ENCODE assay signal across 9 cellular contexts in genomic region chr10:124705021-124705740, GRCh38. TPM values are rescaled to one million over a fixed set of nuclear protein-coding genes. Genes with fewer than 3 reads are reported as not detected.
DNase-seq lines count a peak whose midpoint lies in the region; ATAC-seq and TF ChIP-seq lines count a peak whose summit lies in the region.
"Had no signal": no experiment of that assay in that cellular context is flagged by ENCODE, and none has a peak within 500 bp of the region (broad histone marks: within the 10 kb centered on the region; RNA-seq: fewer than 3 reads in every experiment).

No MANE protein-coding gene starts in this region.

- H3K4me3 ChIP-seq in Loucy (ENCODE audit: low read length, poor library complexity, severe bottlenecking) = no peak overlapping the region
- no peak overlapping the region for H3K4me3 ChIP-seq in colonic mucosa
- no peak overlapping the region for H3K4me3 ChIP-seq in parathyroid adenoma (ENCODE audit: low read depth, low read length)

- H4K20me1 ChIP-seq in Loucy (ENCODE audit: insufficient read depth, low read length, poor library complexity, severe bottlenecking) = peaks cover 13% of the 10 kb centered on the region

- intact Hi-C loops in colonic mucosa (cut with DNase I) = no loop called here

- peak; percentile 53 for DNase-seq in COLO668 (lab: John Stamatoyannopoulos, UW; ENCODE audit: unreplicated experiment)
- no peak for DNase-seq in colonic mucosa
- no peak for DNase-seq in hepatic stellate cell (ENCODE audit: low spot score)
- no peak for DNase-seq in NOMO-1 treated with dmso at 0.1 percent for 144 hours (lab: John Stamatoyannopoulos, UW; ENCODE audit: unreplicated experiment)
- DNase-seq: NCI-H1930 had no signal

- H3K4me2 ChIP-seq in Loucy (ENCODE audit: low read depth, low read length, poor library complexity, severe bottlenecking) = no peak overlapping the region
- H3K4me2 ChIP-seq in parathyroid adenoma (ENCODE audit: low read length) = no peak overlapping the region

- H3K4me1 ChIP-seq in Loucy (ENCODE audit: insufficient read depth, low read length, poor library complexity, severe bottlenecking) (peaks cover 20% of the 10 kb centered on the region), colonic mucosa (peaks cover 34% of the 10 kb centered on the region), parathyroid adenoma (peaks cover 97% of the 10 kb centered on the region)

- peak overlapping the region; percentile 20 for H3K27ac ChIP-seq in colonic mucosa
- peak overlapping the region; percentile 100 for H3K27ac ChIP-seq in parathyroid adenoma

- ATAC-seq in GM21367 (IDR thresholded peaks at IDR 0.05; ENCODE audit: unreplicated experiment) (no peak), GM21447 (IDR thresholded peaks at IDR 0.05; ENCODE audit: unreplicated experiment) (no peak)

- H3K9me3 ChIP-seq in Loucy (ENCODE audit: insufficient read depth, low read depth, low read length) = no peaks in the 10 kb centered on the region
- no peaks in the 10 kb centered on the region for H3K9me3 ChIP-seq in colonic mucosa
- no peaks in the 10 kb centered on the region for H3K9me3 ChIP-seq in parathyroid adenoma (ENCODE audit: control insufficient read depth, low read length)

- no peak overlapping the region for H2AFZ ChIP-seq in Loucy (ENCODE audit: low read length)
- no peak overlapping the region for H2AFZ ChIP-seq in parathyroid adenoma

- peak overlapping the region; percentile 9 for H3K9ac ChIP-seq in Loucy (ENCODE audit: low read depth, low read length, poor library complexity, severe bottlenecking)
- H3K9ac ChIP-seq in colonic mucosa (ENCODE audit: low read depth in 2 of 2, low read length in 2 of 2) = peak overlapping the region in 1 of 2 donors; percentile 23
- no peak overlapping the region for H3K9ac ChIP-seq in parathyroid adenoma

- TF ChIP-seq CTCF in Loucy (conservative IDR thresholded peaks at IDR 0.05; ENCODE audit: low read length) = no peak
- no peak for TF ChIP-seq CTCF in colonic mucosa (IDR thresholded peaks at IDR 0.05)
- TF ChIP-seq CTCF in parathyroid adenoma (IDR thresholded peaks at IDR 0.05) = no peak

- H3K27me3 ChIP-seq in Loucy (ENCODE audit: insufficient read depth, low read length, poor library complexity, severe bottlenecking) (no peaks in the 10 kb centered on the region), colonic mucosa (no peaks in the 10 kb centered on the region), parathyroid adenoma (ENCODE audit: control insufficient read depth, insufficient read depth, low read length) (no peaks in the 10 kb centered on the region)

- H3K9me2 ChIP-seq in Loucy (replicated peaks; ENCODE audit: low read depth, low read length) = no peaks in the 10 kb centered on the region

- H3K79me2 ChIP-seq in Loucy (ENCODE audit: insufficient read depth, low read length) (peaks cover 53% of the 10 kb centered on the region), parathyroid adenoma (peaks cover 20% of the 10 kb centered on the region)

- H3K36me3 ChIP-seq in Loucy (ENCODE audit: insufficient read depth, low read length) (peaks cover 45% of the 10 kb centered on the region; the same call in 1 of the 2 replicates), colonic mucosa (peaks cover 6% of the 10 kb centered on the region), parathyroid adenoma (ENCODE audit: control insufficient read depth, insufficient read depth, low read length) (no peaks in the 10 kb centered on the region)

- no peaks in the 10 kb centered on the region for H3F3A ChIP-seq in Loucy (ENCODE audit: low read depth)

RNA-seq across cellular contexts. Expression of gene FAM53B, which starts 39.0 kb away (rescaled TPM):
- 10 to 100 TPM; 43.3 to 45.2 TPM for total RNA-seq in colonic mucosa
